Comparison of ENCODE assay signal across 31 cellular contexts in genomic region chr3:46498916-46499519, GRCh38. TPM values are rescaled to one million over a fixed set of nuclear protein-coding genes. Genes with fewer than 3 reads are reported as not detected.
"Had no signal": no experiment of that assay in that cellular context is flagged by ENCODE, and none has a peak within 500 bp of the region (broad histone marks: within the 10 kb centered on the region; RNA-seq: fewer than 3 reads in every experiment).

No MANE protein-coding gene starts in this region.

- H2AFZ ChIP-seq: neural progenitor cell had no signal

- H3K4me1 Mint-ChIP-seq: neural progenitor cell had no signal

- H3K27ac Mint-ChIP-seq: activated CD4-positive, alpha-beta memory T cell treated with anti-CD3 and anti-CD28 coated beads, Interleukin-2, amount 10 ng/mL, durations not matched to agents 7 days and 5 days; activated CD4-positive, alpha-beta T cell treated with anti-CD3 and anti-CD28 coated beads, Interleukin-2, amount 10 ng/mL, durations not matched to agents 24 days and 14 days; activated naive CD8-positive, alpha-beta T cell treated with anti-CD3 and anti-CD28 coated beads, Interleukin-2, amount 50 U/mL, for 24 hours; activated T-helper 1 cell treated with anti-CD3 and anti-CD28 coated beads, Interleukin-12 subunit alpha, Interleukin-12 subunit beta, Interleukin-2, Interleukin-4 antibody, amounts not matched to agents 30 ng/mL and 10 ng/mL and 1 ng/mL, durations not matched to agents 14 hours and 24 hours and 36 hours; dendritic cell treated with granulocyte-macrophage colony-stimulating factor and Interleukin-4, amounts not matched to agents 40 ng/mL and 50 ng/mL, for 4 days; neural progenitor cell; progenitor cell of endocrine pancreas had no signal

- H3K27ac ChIP-seq: body of pancreas, foreskin keratinocyte, lower lobe of right lung, neural progenitor cell, thyroid gland, VCaP had no signal

- H3K9me3 Mint-ChIP-seq: activated CD4-positive, alpha-beta memory T cell treated with anti-CD3 and anti-CD28 coated beads, Interleukin-2, amount 10 ng/mL, durations not matched to agents 7 days and 5 days; activated CD4-positive, alpha-beta T cell treated with anti-CD3 and anti-CD28 coated beads, Interleukin-2, amount 10 ng/mL, durations not matched to agents 24 days and 14 days; activated naive CD8-positive, alpha-beta T cell treated with anti-CD3 and anti-CD28 coated beads, Interleukin-2, amount 50 U/mL, for 24 hours; activated T-helper 1 cell treated with anti-CD3 and anti-CD28 coated beads, Interleukin-12 subunit alpha, Interleukin-12 subunit beta, Interleukin-2, Interleukin-4 antibody, amounts not matched to agents 30 ng/mL and 10 ng/mL and 1 ng/mL, durations not matched to agents 14 hours and 24 hours and 36 hours; dendritic cell treated with granulocyte-macrophage colony-stimulating factor and Interleukin-4, amounts not matched to agents 40 ng/mL and 50 ng/mL, for 4 days; neural progenitor cell had no signal

- ATAC-seq: activated CD4-positive, CD25-positive, alpha-beta regulatory T cell treated with anti-CD3 and anti-CD28 coated beads, Interleukin-2, amount 50 U/mL, for 24 hours; activated naive CD8-positive, alpha-beta T cell treated with anti-CD3 and anti-CD28 coated beads, Interleukin-2, amount 50 U/mL, for 24 hours; body of pancreas; foreskin keratinocyte; lower lobe of right lung; stimulated activated naive CD8-positive, alpha-beta T cell treated with anti-CD3 and anti-CD28 coated beads, Interleukin-15, Interleukin-2, amounts not matched to agents 100 U/mL and 50 U/mL, for 24 hours had no signal

- H3K9me3 ChIP-seq: body of pancreas, lower lobe of right lung, thyroid gland had no signal

- H3K4me3 ChIP-seq: body of pancreas, lower lobe of right lung, neural progenitor cell, thyroid gland had no signal

- H3K27me3 ChIP-seq: body of pancreas, foreskin keratinocyte, neural progenitor cell, thyroid gland had no signal

- H3K4me3 Mint-ChIP-seq: activated CD4-positive, alpha-beta memory T cell treated with anti-CD3 and anti-CD28 coated beads, Interleukin-2, amount 10 ng/mL, durations not matched to agents 7 days and 5 days; activated CD4-positive, alpha-beta T cell treated with anti-CD3 and anti-CD28 coated beads, Interleukin-2, amount 10 ng/mL, durations not matched to agents 24 days and 14 days; activated naive CD8-positive, alpha-beta T cell treated with anti-CD3 and anti-CD28 coated beads, Interleukin-2, amount 50 U/mL, for 24 hours; activated T-helper 1 cell treated with anti-CD3 and anti-CD28 coated beads, Interleukin-12 subunit alpha, Interleukin-12 subunit beta, Interleukin-2, Interleukin-4 antibody, amounts not matched to agents 30 ng/mL and 10 ng/mL and 1 ng/mL, durations not matched to agents 14 hours and 24 hours and 36 hours; dendritic cell treated with granulocyte-macrophage colony-stimulating factor and Interleukin-4, amounts not matched to agents 40 ng/mL and 50 ng/mL, for 4 days; naive B cell; neural progenitor cell had no signal

- H3K4me2 ChIP-seq: neural progenitor cell had no signal

- H3K4me1 ChIP-seq: body of pancreas, foreskin keratinocyte, lower lobe of right lung, neural progenitor cell had no signal

- DNase-seq: activated CD4-positive, alpha-beta memory T cell treated with anti-CD3 and anti-CD28 coated beads, Interleukin-2, amount 10 ng/mL, durations not matched to agents 7 days and 5 days; activated CD4-positive, alpha-beta T cell treated with anti-CD3 and anti-CD28 coated beads, Interleukin-2, amount 10 ng/mL, durations not matched to agents 24 days and 14 days; activated gamma-delta T cell; activated naive CD4-positive, alpha-beta T cell treated with anti-CD3 and anti-CD28 coated beads, Interleukin-2, amount 50 U/mL, for 16 hours; activated naive CD8-positive, alpha-beta T cell treated with anti-CD3 and anti-CD28 coated beads, Interleukin-2, amount 50 U/mL, for 24 hours; anterior cingulate cortex; body of pancreas; caudate nucleus; effector CD4-positive, alpha-beta T cell; foreskin keratinocyte; kidney glomerular epithelial cell; lower lobe of right lung; naive B cell; retina; stimulated activated CD4-positive, alpha-beta T cell treated with anti-CD3 and anti-CD28 coated beads, Interleukin-4, amount 100 ng/mL, for 24 hours; stimulated activated naive CD8-positive, alpha-beta T cell treated with anti-CD3 and anti-CD28 coated beads, Interleukin-15, Interleukin-2, amounts not matched to agents 100 U/mL and 50 U/mL, for 24 hours; thyroid gland had no signal

- H3K27me3 Mint-ChIP-seq: activated naive CD8-positive, alpha-beta T cell treated with anti-CD3 and anti-CD28 coated beads, Interleukin-2, amount 50 U/mL, for 24 hours had no signal

- H3K36me3 ChIP-seq: lower lobe of right lung, neural progenitor cell, thyroid gland had no signal

- H3K36me3 Mint-ChIP-seq: neural progenitor cell had no signal

- H3K9ac ChIP-seq: neural progenitor cell had no signal

RNA-seq across cellular contexts. Expression of gene RTP3, which starts 1.2 kb away (rescaled TPM):
- total RNA-seq: activated CD4-positive, alpha-beta memory T cell treated with anti-CD3 and anti-CD28 coated beads, Interleukin-2, amount 10 ng/mL, durations not matched to agents 7 days and 5 days; activated CD4-positive, alpha-beta T cell treated with anti-CD3 and anti-CD28 coated beads, Interleukin-2, amount 10 ng/mL, durations not matched to agents 24 days and 14 days; activated T-helper 1 cell treated with anti-CD3 and anti-CD28 coated beads, Interleukin-12 subunit alpha, Interleukin-12 subunit beta, Interleukin-2, Interleukin-4 antibody, amounts not matched to agents 30 ng/mL and 10 ng/mL and 1 ng/mL, durations not matched to agents 14 hours and 24 hours and 36 hours; body of pancreas; foreskin keratinocyte; glomerular endothelial cell; lower lobe of right lung; mesenteric fat pad; mucosa of gallbladder; omental fat pad; progenitor cell of endocrine pancreas; subcutaneous adipose tissue; T-helper 2 cell treated with Interferon-gamma antibody and Interleukin-4, amounts not matched to agents 100 ng/mL and 5 ng/mL, for 36 hours; thyroid gland; ureter had no signal
- polyA plus RNA-seq: esophagus, foreskin keratinocyte had no signal

RNA-seq across cellular contexts. Expression of gene LTF, which starts 34.3 kb away (rescaled TPM):
- total RNA-seq: activated CD4-positive, alpha-beta memory T cell treated with anti-CD3 and anti-CD28 coated beads, Interleukin-2, amount 10 ng/mL, durations not matched to agents 7 days and 5 days; activated CD4-positive, alpha-beta T cell treated with anti-CD3 and anti-CD28 coated beads, Interleukin-2, amount 10 ng/mL, durations not matched to agents 24 days and 14 days; activated T-helper 1 cell treated with anti-CD3 and anti-CD28 coated beads, Interleukin-12 subunit alpha, Interleukin-12 subunit beta, Interleukin-2, Interleukin-4 antibody, amounts not matched to agents 30 ng/mL and 10 ng/mL and 1 ng/mL, durations not matched to agents 14 hours and 24 hours and 36 hours; foreskin keratinocyte; glomerular endothelial cell; T-helper 2 cell treated with Interferon-gamma antibody and Interleukin-4, amounts not matched to agents 100 ng/mL and 5 ng/mL, for 36 hours had no signal
- polyA plus RNA-seq: foreskin keratinocyte had no signal
